Comparison of ENCODE assay signal across 11 cellular contexts in genomic region chr3:129002573-129003569, GRCh38. TPM values are rescaled to one million over a fixed set of nuclear protein-coding genes. Genes with fewer than 3 reads are reported as not detected.
DNase-seq lines count a peak whose midpoint lies in the region; ATAC-seq and TF ChIP-seq lines count a peak whose summit lies in the region.
"Had no signal": no experiment of that assay in that cellular context is flagged by ENCODE, and none has a peak within 500 bp of the region (broad histone marks: within the 10 kb centered on the region; RNA-seq: fewer than 3 reads in every experiment).

No MANE protein-coding gene starts in this region.

- no peaks in the 10 kb centered on the region for H3K4me1 ChIP-seq in PC-9 (replicated peaks; ENCODE audit: insufficient read depth)
- peaks cover 4 to 31% of the 10 kb centered on the region in 2 donors for H3K4me1 ChIP-seq in esophagus (ENCODE audit: control insufficient read depth in 2 of 2, insufficient read depth in 2 of 2, low read length in 1 of 2)
- peaks cover 5% of the 10 kb centered on the region for H3K4me1 ChIP-seq in psoas muscle

- BruUV-seq in PC-9 (replicated peaks; lab: Mats Ljungman, UMichigan): TSS peak; percentile 33

- H3K9me3 ChIP-seq in PC-9 (ENCODE audit: insufficient read depth, low read depth) (no peaks in the 10 kb centered on the region), esophagus (ENCODE audit: control insufficient read depth in 2 of 2, insufficient read depth in 1 of 2, low read depth in 1 of 2, low read length in 1 of 2) (no peaks in the 10 kb centered on the region), psoas muscle (no peaks in the 10 kb centered on the region)

- no peak overlapping the region for H3K27ac ChIP-seq in PC-9
- H3K27ac ChIP-seq in esophagus (ENCODE audit: low read depth in 2 of 2, low read length in 1 of 2): peak overlapping the region in 1 of 2 donors; percentile 15
- no peak overlapping the region for H3K27ac ChIP-seq in psoas muscle

- intact Hi-C loops in PC-9 (cut with micrococcal nuclease; ENCODE audit: unreplicated experiment) (no loop called here), psoas muscle (cut with DNase I) (no loop called here)

- no peak for TF ChIP-seq CTCF in PC-9 (conservative IDR thresholded peaks at IDR 0.05)
- no peak for TF ChIP-seq CTCF in psoas muscle (IDR thresholded peaks at IDR 0.05)

- H3K4me2 ChIP-seq in PC-9: peak overlapping the region; percentile 57; the same call in 1 of the 2 replicates

- H4K20me1 ChIP-seq in PC-9 (ENCODE audit: insufficient read depth): no peaks in the 10 kb centered on the region; the same call in 1 of the 2 replicates

- CTCF ChIA-PET in PC-9 (lab: Charles Lee): interaction anchor here (0.6 to 1.1 kb wide), 3 partner anchors 51 to 849 kb away, joined by 3 to 9 read pairs (median 5); a partner anchor contains a TSS

- H3K36me3 ChIP-seq in PC-9 (ENCODE audit: low read depth) (no peaks in the 10 kb centered on the region), esophagus (ENCODE audit: control insufficient read depth in 2 of 2, insufficient read depth in 2 of 2, low read length in 1 of 2) (no peaks in the 10 kb centered on the region), psoas muscle (ENCODE audit: insufficient read depth in 1 of 2, low read depth in 1 of 2) (no peaks in the 10 kb centered on the region)

- DNase-seq in DMS53 treated with DMSO at 0.1 percent for 48 hours (lab: John Stamatoyannopoulos, UW; ENCODE audit: unreplicated experiment): peak; percentile 18
- DNase-seq in PC-9: no peak
- peak in 1 of 2 donors; percentile 35 for DNase-seq in psoas muscle
- no peak for DNase-seq in stimulated activated naive CD4-positive, alpha-beta T cell (lab: John Stamatoyannopoulos, UW)
- DNase-seq: IMR-90, midbrain had no signal

- POLR2A ChIA-PET in PC-9 (lab: Charles Lee; ENCODE audit: unreplicated experiment): interaction anchor here (0.6 to 0.9 kb wide), 3 partner anchors 9 to 628 kb away, joined by 3 to 4 read pairs (median 3); partner anchors contain the start of gene CFAP92

- ATAC-seq in psoas muscle (no peak), HG02973 (IDR thresholded peaks at IDR 0.05; ENCODE audit: unreplicated experiment) (no peak), GM18858 (IDR thresholded peaks at IDR 0.05; ENCODE audit: unreplicated experiment) (no peak)

- H3K27me3 ChIP-seq in PC-9 (ENCODE audit: insufficient read depth, low read depth) (peaks cover 13% of the 10 kb centered on the region; the same call in 1 of the 2 replicates), esophagus (ENCODE audit: control insufficient read depth in 1 of 2, insufficient read depth in 2 of 2, low read length in 2 of 2) (peaks cover 0 to 6% of the 10 kb centered on the region in 2 donors), psoas muscle (ENCODE audit: insufficient read depth in 3 of 3, low read length in 2 of 3) (peaks cover 0 to 43% (median 24%) of the 10 kb centered on the region in 3 donors)

- H2AFZ ChIP-seq in PC-9: no peak overlapping the region

- H3K4me3 ChIP-seq in PC-9: no peak overlapping the region
- H3K4me3 ChIP-seq in esophagus (ENCODE audit: low read depth in 1 of 2, low read length in 2 of 2): peak overlapping the region; percentile 34 to 37
- peak overlapping the region; percentile 67 for H3K4me3 ChIP-seq in psoas muscle

- WGBS in esophagus, 2 donors: 48 to 49% methylated on average over 28 of the region's 28 CpGs
- 63 to 68% (median 63%) methylated on average over 28 of the region's 28 CpGs for WGBS in psoas muscle, 3 donors

- H3K79me2 ChIP-seq in PC-9 (ENCODE audit: low read depth): no peaks in the 10 kb centered on the region

- no peaks in the 10 kb centered on the region for H3F3A ChIP-seq in PC-9 (ENCODE audit: insufficient read depth, low read depth)

- no peaks in the 10 kb centered on the region for H3K9me2 ChIP-seq in PC-9 (ENCODE audit: insufficient read depth)

RNA-seq across cellular contexts. Expression of gene EFCC1, which starts 1.8 kb away (rescaled TPM):
- total RNA-seq in PC-9 (2021) (0.24 and 0.43 TPM in 2 replicates), psoas muscle (1 to 10 TPM in 2 of 4 donors, under 1 TPM in 2; 0.38 to 1.5 (median 0.74) TPM)
- polyA plus RNA-seq in esophagus (1 to 10 TPM in 1 of 2 donors, under 1 TPM in 1; 0.96 to 1.0 TPM), psoas muscle (under 1 TPM; 0.11 to 0.68 (median 0.26) TPM)
- total RNA-seq: fibroblast of lung, IMR-90, NCI-H460 had no signal
- polyA plus RNA-seq: fibroblast of lung, IMR-90 had no signal

RNA-seq across cellular contexts. Expression of gene CFAP92, which starts 9.0 kb away (rescaled TPM):
- total RNA-seq in PC-9 (2021) (4.3 and 4.8 TPM in 2 replicates), psoas muscle (under 1 TPM; 0.07 to 0.86 (median 0.23) TPM)
- polyA plus RNA-seq in esophagus (under 1 TPM; 0.59 to 0.66 TPM), psoas muscle (under 1 TPM; 0.09 to 0.16 (median 0.13) TPM)
- total RNA-seq: fibroblast of lung, IMR-90 had no signal
- polyA plus RNA-seq: IMR-90 had no signal

RNA-seq across cellular contexts. Expression of gene GP9, which starts 57.7 kb away (rescaled TPM):
- total RNA-seq in PC-9 (2021) (not detected in 2 replicates), psoas muscle (not detected)
- polyA plus RNA-seq in esophagus (not detected), psoas muscle (under 1 TPM; 0.04 to 0.21 (median 0.09) TPM)
- total RNA-seq: fibroblast of lung, IMR-90, NCI-H460 had no signal
- polyA plus RNA-seq: fibroblast of lung, IMR-90 had no signal
